20 cellular contexts compared by ENCODE assay signal in genomic region chr11:118139578-118139977, GRCh38. TPM values are rescaled to one million over a fixed set of nuclear protein-coding genes. Genes with fewer than 3 reads are reported as not detected.
DNase-seq lines count a peak whose midpoint lies in the region; ATAC-seq, FAIRE-seq and TF ChIP-seq lines count a peak whose summit lies in the region.
"Had no signal": no experiment of that assay in that cellular context is flagged by ENCODE, and none has a peak within 500 bp of the region (broad histone marks: within the 10 kb centered on the region; RNA-seq: fewer than 3 reads in every experiment).

No MANE protein-coding gene starts in this region.

- no peak for FAIRE-seq in K562 (lab: Jason Lieb, UNC)
- FAIRE-seq: A549, GM19239, HepG2 had no signal

- H4K20me1 ChIP-seq in K562 (replicated peaks; ENCODE audit: control insufficient read depth, insufficient read depth, low read length): no peaks in the 10 kb centered on the region; the same call in 1 of the 2 replicates

- CTCF ChIA-PET in K562 (lab: Yijun Ruan, JAX; ENCODE audit: low intra/inter-chr PET ratio): no interaction called here
- CTCF ChIA-PET in A673 (lab: Charles Lee): interaction anchor here (0.6 kb wide), 2 partner anchors 22 to 24 kb away, joined by 4 to 6 read pairs; no protein-coding TSS in a partner anchor

- TF ChIP-seq POLR2A in K562 (conservative IDR thresholded peaks at IDR 0.05): no peak

- H3K27ac Mint-ChIP-seq in activated naive CD4-positive, alpha-beta T cell treated with anti-CD3 and anti-CD28 coated beads, Interleukin-2, amount 50 U/mL, for 72 hours: no peak overlapping the region
- no peak overlapping the region for H3K27ac Mint-ChIP-seq in stimulated activated effector memory CD8-positive, alpha-beta T cell treated with anti-CD3 and anti-CD28 coated beads, Interleukin-12 subunit alpha, Interleukin-12 subunit beta, amount 100 ng/mL, for 72 hours

- TF ChIP-seq RAD21 in K562 (CRISPR knock-in tag; conservative IDR thresholded peaks at IDR 0.05 in 1 of 2, IDR thresholded peaks at IDR 0.05 in 1 of 2): no peak

- peak; percentile 48 to 77 for ATAC-seq in activated naive CD4-positive, alpha-beta T cell treated with anti-CD3 and anti-CD28 coated beads, Interleukin-2, amount 50 U/mL, for 72 hours
- no peak for ATAC-seq in K562
- ATAC-seq in stimulated activated effector memory CD8-positive, alpha-beta T cell treated with anti-CD3 and anti-CD28 coated beads, Interleukin-12 subunit alpha, Interleukin-12 subunit beta, amount 100 ng/mL, for 72 hours: peak; percentile 61
- ATAC-seq: A549, HepG2 had no signal

- H3K9me3 ChIP-seq in K562 (replicated peaks; ENCODE audit: control insufficient read depth, insufficient read depth, low read depth, low read length): no peaks in the 10 kb centered on the region
- H3K9me3 ChIP-seq in A673 (ENCODE audit: low read depth, low read length, poor library complexity, severe bottlenecking): no peaks in the 10 kb centered on the region
- H3K9me3 ChIP-seq: A549 had no signal

- peaks cover 18 to 61% of the 10 kb centered on the region in 2 experiments for H3K27me3 ChIP-seq in K562 (ENCODE audit: control insufficient read depth in 2 of 2, insufficient read depth in 2 of 2, low read length in 2 of 2)
- H3K27me3 ChIP-seq in A673 (replicated peaks; ENCODE audit: insufficient read depth, low read depth, low read length, poor library complexity): no peaks in the 10 kb centered on the region

- no CpG with 5 or more reads among the region's 1 CpG for WGBS in K562 (ENCODE audit: insufficient coverage, low coverage, missing lambda C conversion rate)

- no peak overlapping the region for H3K4me2 ChIP-seq in K562 (ENCODE audit: insufficient read depth, low read length)
- H3K4me2 ChIP-seq: A549, KMS-11, PC-9 had no signal

- H3K4me3 Mint-ChIP-seq in stimulated activated effector memory CD8-positive, alpha-beta T cell treated with anti-CD3 and anti-CD28 coated beads, Interleukin-12 subunit alpha, Interleukin-12 subunit beta, amount 100 ng/mL, for 72 hours: no peak overlapping the region

- TF ChIP-seq CTCF in K562 (IDR thresholded peaks at IDR 0.05 in 2 of 3, conservative IDR thresholded peaks at IDR 0.05 in 1 of 3; ENCODE audit: insufficient read depth in 2 of 3, low read depth in 1 of 3, low read length in 3 of 3) (no peak), A673 (conservative IDR thresholded peaks at IDR 0.05; ENCODE audit: low read depth, low read length) (no peak)

- no peaks in the 10 kb centered on the region for H3K36me3 Mint-ChIP-seq in activated naive CD4-positive, alpha-beta T cell treated with anti-CD3 and anti-CD28 coated beads, Interleukin-2, amount 50 U/mL, for 72 hours
- no peaks in the 10 kb centered on the region for H3K36me3 Mint-ChIP-seq in stimulated activated effector memory CD8-positive, alpha-beta T cell treated with anti-CD3 and anti-CD28 coated beads, Interleukin-12 subunit alpha, Interleukin-12 subunit beta, amount 100 ng/mL, for 72 hours

- H3K9me1 ChIP-seq in K562 (ENCODE audit: control insufficient read depth, insufficient read depth, low read length): no peaks in the 10 kb centered on the region

- no peak for TF ChIP-seq EP300 in K562 (IDR thresholded peaks at IDR 0.05; ENCODE audit: low read length)

- BruUV-seq in K562 (replicated peaks; lab: Mats Ljungman, UMichigan): no TSS peak
- BruUV-seq in A673 (replicated peaks; lab: Mats Ljungman, UMichigan): no TSS peak

- H2AFZ ChIP-seq in K562 (ENCODE audit: low read depth, low read length): no peak overlapping the region
- H2AFZ ChIP-seq: PC-9 had no signal

- H3K9ac ChIP-seq in K562 (ENCODE audit: insufficient read depth in 1 of 2, low read depth in 2 of 2, low read length in 2 of 2): no peak overlapping the region
- H3K9ac ChIP-seq: KMS-11 had no signal

- H3K27ac ChIP-seq in K562 (ENCODE audit: extremely low read depth, low read depth, low read length): no peak overlapping the region
- no peak overlapping the region for H3K27ac ChIP-seq in A673 (ENCODE audit: low read depth, low read length, poor library complexity, severe bottlenecking)
- H3K27ac ChIP-seq: A549, KMS-11, PC-9 had no signal

- H3K36me3 ChIP-seq in K562 (ENCODE audit: control insufficient read depth, insufficient read depth, low read length) (no peaks in the 10 kb centered on the region), A673 (ENCODE audit: insufficient read depth, low read length, poor library complexity, severe bottlenecking) (no peaks in the 10 kb centered on the region)

- POLR2A ChIA-PET in K562 (lab: Yijun Ruan, JAX) (no interaction called here), A673 (lab: Charles Lee; ENCODE audit: low non-redundant PET) (interaction anchor here (0.7 kb wide), 1 partner anchor 24 kb away, joined by 20 read pairs; no protein-coding TSS in a partner anchor)

- no peaks in the 10 kb centered on the region for H3K79me2 ChIP-seq in K562 (ENCODE audit: control insufficient read depth, insufficient read depth, low read length)

- H3K4me1 ChIP-seq in K562 (replicated peaks in 1 of 2; ENCODE audit: control insufficient read depth in 2 of 2, insufficient read depth in 2 of 2, low read length in 2 of 2): no peaks in the 10 kb centered on the region
- H3K4me1 ChIP-seq in A673 (ENCODE audit: insufficient read depth, low read length, poor library complexity, severe bottlenecking): no peaks in the 10 kb centered on the region
- H3K4me1 ChIP-seq: A549 had no signal

- intact Hi-C loops in K562 (cut with micrococcal nuclease): loop anchor here (1.0 kb wide), 1 partner anchor 70 kb away; no protein-coding TSS in a partner anchor
- intact Hi-C loops in A673 (cut with micrococcal nuclease; ENCODE audit: unreplicated experiment): no loop called here

- no peak for DNase-seq in activated naive CD4-positive, alpha-beta T cell treated with anti-CD3 and anti-CD28 coated beads, Interleukin-2, amount 50 U/mL, for 72 hours (ENCODE audit: low spot score in 2 of 2)
- no peak for DNase-seq in activated naive CD4-positive, alpha-beta T cell (lab: John Stamatoyannopoulos, UW)
- DNase-seq in RPMI7951 (ENCODE audit: low read depth): peak; percentile 39
- DNase-seq in K562 (ENCODE audit: extremely low read depth in 1 of 4, low spot score in 3 of 4): no peak
- no peak for DNase-seq in stimulated activated effector memory CD8-positive, alpha-beta T cell treated with anti-CD3 and anti-CD28 coated beads, Interleukin-12 subunit alpha, Interleukin-12 subunit beta, amount 100 ng/mL, for 72 hours (ENCODE audit: low spot score in 2 of 2)
- DNase-seq in kidney tubule cell (ENCODE audit: low spot score): no peak
- DNase-seq in occipital lobe (lab: John Stamatoyannopoulos, UW): no peak
- no peak for DNase-seq in A673 (ENCODE audit: low spot score)
- DNase-seq: C1 segment of cervical spinal cord, DND-41, NCI-H1092 treated with DMSO at 0.1 percent for 48 hours, NCI-H2081 treated with DMSO at 0.1 percent for 48 hours, NCI-H510A treated with DMSO at 0.1 percent for 48 hours had no signal

- in situ Hi-C loops in K562 (cut with MboI): no loop called here

- H3K4me3 ChIP-seq in K562 (no peak overlapping the region), A673 (ENCODE audit: low read depth, low read length, poor library complexity, severe bottlenecking) (no peak overlapping the region)
- H3K4me3 ChIP-seq: A549, PC-9 had no signal

- H3K4me1 Mint-ChIP-seq in stimulated activated effector memory CD8-positive, alpha-beta T cell treated with anti-CD3 and anti-CD28 coated beads, Interleukin-12 subunit alpha, Interleukin-12 subunit beta, amount 100 ng/mL, for 72 hours: peaks cover 5% of the 10 kb centered on the region

- H3K9me3 Mint-ChIP-seq in activated naive CD4-positive, alpha-beta T cell treated with anti-CD3 and anti-CD28 coated beads, Interleukin-2, amount 50 U/mL, for 72 hours: no peaks in the 10 kb centered on the region
- H3K9me3 Mint-ChIP-seq in stimulated activated effector memory CD8-positive, alpha-beta T cell treated with anti-CD3 and anti-CD28 coated beads, Interleukin-12 subunit alpha, Interleukin-12 subunit beta, amount 100 ng/mL, for 72 hours: no peaks in the 10 kb centered on the region

RNA-seq across cellular contexts. Expression of gene SCN4B, which starts 13.0 kb away (rescaled TPM):
- 1 to 10 TPM in 1 of 2 donors, under 1 TPM in 1; 0.25 to 1.8 TPM for total RNA-seq in activated naive CD4-positive, alpha-beta T cell treated with anti-CD3 and anti-CD28 coated beads, Interleukin-2, amount 50 U/mL, for 72 hours
- 0.10 TPM in 1 of 2 replicates, not detected in the other for total RNA-seq in RPMI7951 (2014; rRNA removed; shearing (Covaris generic))
- not detected in 2 replicates for total RNA-seq in K562 (2011; cell fraction: chromatin; rRNA removed; ENCODE audit: low replicate concordance)
- not detected in 2 replicates for total RNA-seq in K562 (2011; cell fraction: nucleolus; rRNA removed)
- not detected in 2 replicates for total RNA-seq in K562 (2011; cell fraction: nucleoplasm; rRNA removed)
- not detected in 2 replicates for total RNA-seq in K562 (2014; rRNA removed)
- total RNA-seq in K562 (2014; rRNA removed; fragmentation: Illumina TruSeq; extraction: Trizol): not detected in 2 replicates
- total RNA-seq in K562 (2015; rRNA removed; fragmentation: Illumina TruSeq; extraction: Trizol): not detected in 2 replicates
- total RNA-seq in K562 (2021): not detected in 2 replicates
- 0.03 and 0.04 TPM in 2 replicates for polyA plus RNA-seq in K562 (2011; rRNA removed)
- polyA plus RNA-seq in K562 (2011; cell fraction: cytosol; rRNA removed): 0.01 TPM in 1 of 2 replicates, not detected in the other
- 0.07 TPM in 1 of 2 replicates, not detected in the other for polyA plus RNA-seq in K562 (2011; cell fraction: nucleus; rRNA removed)
- polyA plus RNA-seq in K562 (2012): 0.07 TPM in 1 of 2 replicates, not detected in the other
- not detected in 2 replicates for polyA plus RNA-seq in K562 (2014; fragmentation: Illumina TruSeq; extraction: Trizol)
- polyA plus RNA-seq in K562 (2014; fragmentation: Nextera tagmentation; extraction: Ambion mirVana): not detected
- not detected in 2 replicates for polyA plus RNA-seq in K562 (2014; rRNA removed)
- polyA minus RNA-seq in K562 (2011; rRNA and poly(A)+ RNA removed): not detected in 2 replicates
- not detected in 2 replicates for polyA minus RNA-seq in K562 (2011; cell fraction: cytosol; rRNA and poly(A)+ RNA removed)
- not detected in 2 replicates for polyA minus RNA-seq in K562 (2011; cell fraction: nucleus; rRNA and poly(A)+ RNA removed)
- 12.2 TPM for total RNA-seq in occipital lobe
- 0.74 and 1.8 TPM in 2 replicates for total RNA-seq in A673 (2021)
- total RNA-seq: MCF 10A, PC-9 had no signal

RNA-seq across cellular contexts. Expression of gene SCN2B, which starts 36.9 kb away (rescaled TPM):
- under 1 TPM in 1 of 2 donors, not detected in 1; 0.05 TPM for total RNA-seq in activated naive CD4-positive, alpha-beta T cell treated with anti-CD3 and anti-CD28 coated beads, Interleukin-2, amount 50 U/mL, for 72 hours
- not detected in 2 replicates for total RNA-seq in RPMI7951 (2014; rRNA removed; shearing (Covaris generic))
- total RNA-seq in K562 (2011; cell fraction: chromatin; rRNA removed; ENCODE audit: low replicate concordance): not detected in 2 replicates
- not detected in 2 replicates for total RNA-seq in K562 (2011; cell fraction: nucleolus; rRNA removed)
- not detected in 2 replicates for total RNA-seq in K562 (2011; cell fraction: nucleoplasm; rRNA removed)
- total RNA-seq in K562 (2014; rRNA removed) (not detected in 2 replicates), K562 (2014; rRNA removed; fragmentation: Illumina TruSeq; extraction: Trizol) (not detected in 2 replicates), K562 (2015; rRNA removed; fragmentation: Illumina TruSeq; extraction: Trizol) (not detected in 2 replicates), K562 (2021) (not detected in 2 replicates), occipital lobe (5.8 TPM), A673 (2021) (not detected in 2 replicates)
- polyA plus RNA-seq in K562 (2011; rRNA removed) (not detected in 2 replicates), K562 (2014; fragmentation: Illumina TruSeq; extraction: Trizol) (not detected in 2 replicates), K562 (2014; fragmentation: Nextera tagmentation; extraction: Ambion mirVana) (not detected), K562 (2014; rRNA removed) (not detected in 2 replicates)
- polyA plus RNA-seq in K562 (2011; cell fraction: cytosol; rRNA removed): not detected in 2 replicates
- not detected in 2 replicates for polyA plus RNA-seq in K562 (2011; cell fraction: nucleus; rRNA removed)
- polyA plus RNA-seq in K562 (2012): not detected in 2 replicates
- not detected in 2 replicates for polyA minus RNA-seq in K562 (2011; rRNA and poly(A)+ RNA removed)
- polyA minus RNA-seq in K562 (2011; cell fraction: cytosol; rRNA and poly(A)+ RNA removed): not detected in 2 replicates
- not detected in 2 replicates for polyA minus RNA-seq in K562 (2011; cell fraction: nucleus; rRNA and poly(A)+ RNA removed)
- total RNA-seq: H4, MCF 10A, PC-9 had no signal
- polyA plus RNA-seq: A549 had no signal

RNA-seq across cellular contexts. Expression of gene SMIM35, which starts 52.8 kb away (rescaled TPM):
- total RNA-seq in activated naive CD4-positive, alpha-beta T cell treated with anti-CD3 and anti-CD28 coated beads, Interleukin-2, amount 50 U/mL, for 72 hours: not detected
- not detected in 2 replicates for total RNA-seq in RPMI7951 (2014; rRNA removed; shearing (Covaris generic))
- not detected in 2 replicates for total RNA-seq in K562 (2011; cell fraction: chromatin; rRNA removed; ENCODE audit: low replicate concordance)
- 0.13 and 0.17 TPM in 2 replicates for total RNA-seq in K562 (2011; cell fraction: nucleolus; rRNA removed)
- 0.31 TPM in 1 of 2 replicates, not detected in the other for total RNA-seq in K562 (2011; cell fraction: nucleoplasm; rRNA removed)
- total RNA-seq in K562 (2014; rRNA removed) (not detected in 2 replicates), K562 (2014; rRNA removed; fragmentation: Illumina TruSeq; extraction: Trizol) (not detected in 2 replicates), K562 (2015; rRNA removed; fragmentation: Illumina TruSeq; extraction: Trizol) (not detected in 2 replicates), K562 (2021) (not detected in 2 replicates), occipital lobe (not detected), A673 (2021) (not detected in 2 replicates)
- polyA plus RNA-seq in K562 (2011; rRNA removed) (0.03 TPM in 1 of 2 replicates, not detected in the other), K562 (2014; fragmentation: Illumina TruSeq; extraction: Trizol) (not detected in 2 replicates), K562 (2014; fragmentation: Nextera tagmentation; extraction: Ambion mirVana) (under 1 TPM in 1 of 2 experiments, not detected in 1; 0.03 TPM), K562 (2014; rRNA removed) (not detected in 2 replicates)
- 0.01 and 0.03 TPM in 2 replicates for polyA plus RNA-seq in K562 (2011; cell fraction: cytosol; rRNA removed)
- 0.03 and 0.06 TPM in 2 replicates for polyA plus RNA-seq in K562 (2011; cell fraction: nucleus; rRNA removed)
- polyA plus RNA-seq in K562 (2012): 0.10 TPM in 1 of 2 replicates, not detected in the other
- polyA minus RNA-seq in K562 (2011; rRNA and poly(A)+ RNA removed): not detected in 2 replicates
- polyA minus RNA-seq in K562 (2011; cell fraction: cytosol; rRNA and poly(A)+ RNA removed): 0.36 TPM in 1 of 2 replicates, not detected in the other
- 0.11 and 0.13 TPM in 2 replicates for polyA minus RNA-seq in K562 (2011; cell fraction: nucleus; rRNA and poly(A)+ RNA removed)
- total RNA-seq: H4, HepG2, MCF 10A, PC-9 had no signal
- polyA plus RNA-seq: A549, HepG2 had no signal
